Comparison of ENCODE assay signal across 1 cellular context in the genomic region with DNA sequence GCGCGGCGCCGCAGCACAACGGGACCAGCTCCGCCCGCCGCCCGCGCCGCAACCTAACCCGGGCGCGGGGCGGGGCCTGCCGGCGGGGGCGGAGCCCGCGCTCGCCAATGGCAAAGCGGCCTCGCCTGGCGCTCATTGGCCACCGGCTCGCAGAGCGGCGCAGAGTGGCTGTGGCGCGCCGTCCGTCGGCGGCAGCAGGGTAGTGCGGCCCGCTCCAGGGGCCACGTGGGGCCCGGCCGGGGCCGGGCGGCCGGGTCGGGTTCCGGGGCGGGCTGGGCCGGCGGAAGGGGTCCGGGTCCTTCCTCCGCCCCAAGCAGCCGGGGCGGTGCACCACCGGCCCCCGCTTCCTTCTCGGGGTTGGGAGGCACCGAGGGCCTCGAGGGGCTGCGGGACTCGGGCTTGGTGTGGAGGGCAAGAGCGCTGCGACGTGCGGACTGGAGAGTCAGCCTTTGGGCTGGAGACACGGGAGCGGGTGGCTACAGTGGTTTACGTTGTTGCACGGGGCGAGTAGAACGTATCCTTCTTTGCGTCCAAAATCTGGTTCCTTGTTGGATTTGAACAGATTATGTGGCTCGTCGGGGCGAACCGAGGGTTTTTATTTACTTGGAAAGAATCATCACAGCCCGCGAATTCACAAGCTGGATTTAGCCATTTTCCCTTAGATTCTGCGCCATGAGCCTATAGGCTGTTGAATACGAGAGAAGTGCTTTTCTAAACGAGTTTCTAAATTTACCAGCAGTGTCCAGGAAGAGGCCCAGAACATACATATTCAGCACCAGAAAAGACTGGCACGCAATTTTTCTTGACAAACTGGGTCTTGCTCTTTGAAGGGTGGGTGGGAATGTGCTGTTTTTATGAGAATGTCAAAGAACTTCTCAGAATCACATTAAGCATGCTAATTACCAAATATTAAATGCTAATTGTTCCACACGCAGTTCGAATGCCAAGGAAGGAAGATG.
TF ChIP-seq lines count a peak whose summit lies in the region.

Gene SRM (minus strand): TSS at position 29 of the 959 bp plus-strand sequence. CDS start 75 bp downstream, outside the sequence.

TF ChIP-seq in K562, 482 proteins besides CTCF, POLR2A, EP300 and RAD21 (continued from another document and continues in another):
- TF ChIP-seq YY1 (IDR thresholded peaks at IDR 0.05; ENCODE audit: borderline replicate concordance in 1 of 3, control insufficient read depth in 1 of 3, extremely low read depth in 1 of 3, insufficient read depth in 3 of 3, insufficient read length in 1 of 3, insufficient replicate concordance in 2 of 3, low read depth in 1 of 3, low read length in 2 of 3) (peak in 2 of 3 experiments; percentile 14 to 45), DIDO1 (tag; IDR thresholded peaks at IDR 0.05; ENCODE audit: low read depth) (no peak), HMG20A (CRISPR knock-in tag; conservative IDR thresholded peaks at IDR 0.05) (no peak), ZNF354B (CRISPR knock-in tag; IDR thresholded peaks at IDR 0.05) (no peak), TCF7 (IDR thresholded peaks at IDR 0.05; ENCODE audit: borderline replicate concordance) (no peak), ZNF217 (CRISPR knock-in tag; IDR thresholded peaks at IDR 0.05) (no peak), ZNF121 (CRISPR knock-in tag; conservative IDR thresholded peaks at IDR 0.05) (no peak), MITF (IDR thresholded peaks at IDR 0.05) (no peak), NCOA1 (IDR thresholded peaks at IDR 0.05; ENCODE audit: low read depth) (0 out of 2 replicates have a peak, but pooled peaks have one; percentile 27), YBX1 (IDR thresholded peaks at IDR 0.05) (no peak), ELF1 (tag; IDR thresholded peaks at IDR 0.05) (no peak), FOXK1 (CRISPR knock-in tag; IDR thresholded peaks at IDR 0.05; ENCODE audit: borderline replicate concordance) (no peak), ASH1L (IDR thresholded peaks at IDR 0.05; ENCODE audit: borderline replicate concordance, low read depth, partially characterized antibody) (no peak), USF2 (CRISPR knock-in tag; IDR thresholded peaks at IDR 0.05) (peak; percentile 70), SMARCC2 (IDR thresholded peaks at IDR 0.05; ENCODE audit: low read depth) (no peak), RHOXF2B (CRISPR knock-in tag; conservative IDR thresholded peaks at IDR 0.05) (no peak), PCBP1 (IDR thresholded peaks at IDR 0.05; ENCODE audit: low read depth, low read length, poor library complexity, severe bottlenecking) (no peak), GTF2E2 (tag; IDR thresholded peaks at IDR 0.05) (no peak), RBFOX2 (IDR thresholded peaks at IDR 0.05; ENCODE audit: low read depth, low read length) (peak; percentile 81), ETV5 (CRISPR knock-in tag; IDR thresholded peaks at IDR 0.05; ENCODE audit: low read depth) (no peak), ZNF695 (CRISPR knock-in tag; IDR thresholded peaks at IDR 0.05) (no peak), RFX5 (IDR thresholded peaks at IDR 0.05; ENCODE audit: low read depth, low read length) (no peak), ZBTB7A (IDR thresholded peaks at IDR 0.05; ENCODE audit: borderline replicate concordance, control insufficient read depth, low read depth, low read length) (peak; percentile 60), HDGF (IDR thresholded peaks at IDR 0.05) (no peak), ZNF431 (CRISPR knock-in tag; IDR thresholded peaks at IDR 0.05) (0 out of 2 replicates have a peak, but pooled peaks have one; percentile 18), BMI1 (IDR thresholded peaks at IDR 0.05; ENCODE audit: low read length) (no peak), BRF1 (IDR thresholded peaks at IDR 0.05; ENCODE audit: borderline replicate concordance, extremely low read depth, insufficient read length) (no peak), NONO (IDR thresholded peaks at IDR 0.05; ENCODE audit: low read depth in 2 of 2, low read length in 1 of 2) (peak in 1 of 2 experiments; percentile 84; a peak in 3 of 4 replicates), FOXA3 (CRISPR knock-in tag; conservative IDR thresholded peaks at IDR 0.05 in 1 of 2, IDR thresholded peaks at IDR 0.05 in 1 of 2) (0 out of 4 replicates have a peak, but pooled peaks of 1 of the 2 experiments have one; percentile 19), ATF6 (CRISPR knock-in tag; IDR thresholded peaks at IDR 0.05) (0 out of 2 replicates have a peak, but pooled peaks have one; percentile 71), ATF7 (IDR thresholded peaks at IDR 0.05) (peak; percentile 74), ZNF707 (CRISPR knock-in tag; conservative IDR thresholded peaks at IDR 0.05) (no peak), NR4A1 (CRISPR knock-in tag; IDR thresholded peaks at IDR 0.05) (0 out of 2 replicates have a peak, but pooled peaks have one; percentile 55), NR4A1 (tag; IDR thresholded peaks at IDR 0.05) (no peak), HDAC1 (IDR thresholded peaks at IDR 0.05) (peak; percentile 64 to 96; a peak in 3 of 4 replicates), MAX (CRISPR knock-in tag; IDR thresholded peaks at IDR 0.05) (no peak; the same call in 1 of the 2 replicates), KLF1 (tag; IDR thresholded peaks at IDR 0.05) (no peak), BDP1 (IDR thresholded peaks at IDR 0.05; ENCODE audit: insufficient read depth, insufficient read length) (no peak)
- TF ChIP-seq, protein P1, sequence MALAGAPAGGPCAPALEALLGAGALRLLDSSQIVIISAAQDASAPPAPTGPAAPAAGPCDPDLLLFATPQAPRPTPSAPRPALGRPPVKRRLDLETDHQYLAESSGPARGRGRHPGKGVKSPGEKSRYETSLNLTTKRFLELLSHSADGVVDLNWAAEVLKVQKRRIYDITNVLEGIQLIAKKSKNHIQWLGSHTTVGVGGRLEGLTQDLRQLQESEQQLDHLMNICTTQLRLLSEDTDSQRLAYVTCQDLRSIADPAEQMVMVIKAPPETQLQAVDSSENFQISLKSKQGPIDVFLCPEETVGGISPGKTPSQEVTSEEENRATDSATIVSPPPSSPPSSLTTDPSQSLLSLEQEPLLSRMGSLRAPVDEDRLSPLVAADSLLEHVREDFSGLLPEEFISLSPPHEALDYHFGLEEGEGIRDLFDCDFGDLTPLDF (CRISPR knock-in tag; IDR thresholded peaks at IDR 0.05): no peak
- TF ChIP-seq, protein P2, sequence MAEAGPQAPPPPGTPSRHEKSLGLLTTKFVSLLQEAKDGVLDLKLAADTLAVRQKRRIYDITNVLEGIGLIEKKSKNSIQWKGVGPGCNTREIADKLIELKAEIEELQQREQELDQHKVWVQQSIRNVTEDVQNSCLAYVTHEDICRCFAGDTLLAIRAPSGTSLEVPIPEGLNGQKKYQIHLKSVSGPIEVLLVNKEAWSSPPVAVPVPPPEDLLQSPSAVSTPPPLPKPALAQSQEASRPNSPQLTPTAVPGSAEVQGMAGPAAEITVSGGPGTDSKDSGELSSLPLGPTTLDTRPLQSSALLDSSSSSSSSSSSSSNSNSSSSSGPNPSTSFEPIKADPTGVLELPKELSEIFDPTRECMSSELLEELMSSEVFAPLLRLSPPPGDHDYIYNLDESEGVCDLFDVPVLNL (CRISPR knock-in tag; IDR thresholded peaks at IDR 0.05; ENCODE audit: low read depth): no peak
- TF ChIP-seq, protein P3, sequence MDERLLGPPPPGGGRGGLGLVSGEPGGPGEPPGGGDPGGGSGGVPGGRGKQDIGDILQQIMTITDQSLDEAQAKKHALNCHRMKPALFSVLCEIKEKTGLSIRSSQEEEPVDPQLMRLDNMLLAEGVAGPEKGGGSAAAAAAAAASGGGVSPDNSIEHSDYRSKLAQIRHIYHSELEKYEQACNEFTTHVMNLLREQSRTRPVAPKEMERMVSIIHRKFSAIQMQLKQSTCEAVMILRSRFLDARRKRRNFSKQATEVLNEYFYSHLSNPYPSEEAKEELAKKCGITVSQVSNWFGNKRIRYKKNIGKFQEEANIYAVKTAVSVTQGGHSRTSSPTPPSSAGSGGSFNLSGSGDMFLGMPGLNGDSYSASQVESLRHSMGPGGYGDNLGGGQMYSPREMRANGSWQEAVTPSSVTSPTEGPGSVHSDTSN (CRISPR knock-in tag; IDR thresholded peaks at IDR 0.05; ENCODE audit: low read depth): no peak
- TF ChIP-seq, protein P3 (tag; conservative IDR thresholded peaks at IDR 0.05; ENCODE audit: low read depth): no peak
- TF ChIP-seq, protein P4, sequence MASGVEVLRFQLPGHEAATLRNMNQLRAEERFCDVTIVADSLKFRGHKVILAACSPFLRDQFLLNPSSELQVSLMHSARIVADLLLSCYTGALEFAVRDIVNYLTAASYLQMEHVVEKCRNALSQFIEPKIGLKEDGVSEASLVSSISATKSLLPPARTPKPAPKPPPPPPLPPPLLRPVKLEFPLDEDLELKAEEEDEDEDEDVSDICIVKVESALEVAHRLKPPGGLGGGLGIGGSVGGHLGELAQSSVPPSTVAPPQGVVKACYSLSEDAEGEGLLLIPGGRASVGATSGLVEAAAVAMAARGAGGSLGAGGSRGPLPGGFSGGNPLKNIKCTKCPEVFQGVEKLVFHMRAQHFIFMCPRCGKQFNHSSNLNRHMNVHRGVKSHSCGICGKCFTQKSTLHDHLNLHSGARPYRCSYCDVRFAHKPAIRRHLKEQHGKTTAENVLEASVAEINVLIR (CRISPR knock-in tag; IDR thresholded peaks at IDR 0.05): peak; percentile 68; the same call in 1 of the 2 replicates
- TF ChIP-seq, protein P5, sequence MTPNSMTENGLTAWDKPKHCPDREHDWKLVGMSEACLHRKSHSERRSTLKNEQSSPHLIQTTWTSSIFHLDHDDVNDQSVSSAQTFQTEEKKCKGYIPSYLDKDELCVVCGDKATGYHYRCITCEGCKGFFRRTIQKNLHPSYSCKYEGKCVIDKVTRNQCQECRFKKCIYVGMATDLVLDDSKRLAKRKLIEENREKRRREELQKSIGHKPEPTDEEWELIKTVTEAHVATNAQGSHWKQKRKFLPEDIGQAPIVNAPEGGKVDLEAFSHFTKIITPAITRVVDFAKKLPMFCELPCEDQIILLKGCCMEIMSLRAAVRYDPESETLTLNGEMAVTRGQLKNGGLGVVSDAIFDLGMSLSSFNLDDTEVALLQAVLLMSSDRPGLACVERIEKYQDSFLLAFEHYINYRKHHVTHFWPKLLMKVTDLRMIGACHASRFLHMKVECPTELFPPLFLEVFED (CRISPR knock-in tag; conservative IDR thresholded peaks at IDR 0.05): no peak
- TF ChIP-seq, protein P6, sequence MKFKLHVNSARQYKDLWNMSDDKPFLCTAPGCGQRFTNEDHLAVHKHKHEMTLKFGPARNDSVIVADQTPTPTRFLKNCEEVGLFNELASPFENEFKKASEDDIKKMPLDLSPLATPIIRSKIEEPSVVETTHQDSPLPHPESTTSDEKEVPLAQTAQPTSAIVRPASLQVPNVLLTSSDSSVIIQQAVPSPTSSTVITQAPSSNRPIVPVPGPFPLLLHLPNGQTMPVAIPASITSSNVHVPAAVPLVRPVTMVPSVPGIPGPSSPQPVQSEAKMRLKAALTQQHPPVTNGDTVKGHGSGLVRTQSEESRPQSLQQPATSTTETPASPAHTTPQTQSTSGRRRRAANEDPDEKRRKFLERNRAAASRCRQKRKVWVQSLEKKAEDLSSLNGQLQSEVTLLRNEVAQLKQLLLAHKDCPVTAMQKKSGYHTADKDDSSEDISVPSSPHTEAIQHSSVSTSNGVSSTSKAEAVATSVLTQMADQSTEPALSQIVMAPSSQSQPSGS (CRISPR knock-in tag; IDR thresholded peaks at IDR 0.05): no peak
- TF ChIP-seq, protein P7, sequence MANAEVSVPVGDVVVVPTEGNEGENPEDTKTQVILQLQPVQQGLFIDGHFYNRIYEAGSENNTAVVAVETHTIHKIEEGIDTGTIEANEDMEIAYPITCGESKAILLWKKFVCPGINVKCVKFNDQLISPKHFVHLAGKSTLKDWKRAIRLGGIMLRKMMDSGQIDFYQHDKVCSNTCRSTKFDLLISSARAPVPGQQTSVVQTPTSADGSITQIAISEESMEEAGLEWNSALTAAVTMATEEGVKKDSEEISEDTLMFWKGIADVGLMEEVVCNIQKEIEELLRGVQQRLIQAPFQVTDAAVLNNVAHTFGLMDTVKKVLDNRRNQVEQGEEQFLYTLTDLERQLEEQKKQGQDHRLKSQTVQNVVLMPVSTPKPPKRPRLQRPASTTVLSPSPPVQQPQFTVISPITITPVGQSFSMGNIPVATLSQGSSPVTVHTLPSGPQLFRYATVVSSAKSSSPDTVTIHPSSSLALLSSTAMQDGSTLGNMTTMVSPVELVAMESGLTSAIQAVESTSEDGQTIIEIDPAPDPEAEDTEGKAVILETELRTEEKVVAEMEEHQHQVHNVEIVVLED (CRISPR knock-in tag; IDR thresholded peaks at IDR 0.05): peak; percentile 76
